Comparison of ENCODE assay signal across 1 cellular context in genomic region chr19:1417681-1418493, GRCh38.
TF ChIP-seq lines count a peak whose summit lies in the region.

No MANE protein-coding gene starts in this region.

TF ChIP-seq in endothelial cell of umbilical vein, 7 proteins besides CTCF, POLR2A, EP300 and RAD21:
- no peak for TF ChIP-seq EZH2 (IDR thresholded peaks at IDR 0.05; ENCODE audit: borderline replicate concordance, low read depth, low read length, severe bottlenecking)
- TF ChIP-seq MAX (IDR thresholded peaks at IDR 0.05; ENCODE audit: insufficient read depth, insufficient read length) = no peak
- TF ChIP-seq POLR2AphosphoS5 (IDR thresholded peaks at IDR 0.05; ENCODE audit: insufficient read depth, low read depth, low read length) = no peak
- no peak for TF ChIP-seq MYC (IDR thresholded peaks at IDR 0.05; ENCODE audit: low read depth, low read length)
- TF ChIP-seq JUN (IDR thresholded peaks at IDR 0.05; ENCODE audit: borderline replicate concordance, insufficient read depth, insufficient read length, low read depth) = no peak
- TF ChIP-seq GATA2 (IDR thresholded peaks at IDR 0.05; ENCODE audit: insufficient read depth, insufficient read length, low read depth, low read length) = no peak
- TF ChIP-seq FOS (IDR thresholded peaks at IDR 0.05; ENCODE audit: borderline replicate concordance, insufficient read depth, low read length) = no peak
